In genomic region chr3:31178467-31178866, GRCh38 we compare ENCODE assay signal across 24 cellular contexts.
"Had no signal": no experiment of that assay in that cellular context is flagged by ENCODE, and none has a peak within 500 bp of the region (broad histone marks: within the 10 kb centered on the region; RNA-seq: fewer than 3 reads in every experiment).

No MANE protein-coding gene starts in this region.

- H3K9me3 ChIP-seq: esophagus muscularis mucosa, left lung, lower lobe of right lung, right atrium auricular region, upper lobe of right lung had no signal

- H3K27me3 Mint-ChIP-seq: activated CD8-positive, alpha-beta T cell treated with anti-CD3 and anti-CD28 coated beads for 36 hours; activated naive CD4-positive, alpha-beta T cell treated with anti-CD3 and anti-CD28 coated beads, Interleukin-2, amount 50 U/mL, for 24 hours; activated naive CD8-positive, alpha-beta T cell treated with anti-CD3 and anti-CD28 coated beads, Interleukin-2, amount 50 U/mL, for 24 hours; natural killer cell treated with Interleukin-12 subunit alpha and Interleukin-12 subunit beta and Interleukin-15 and Interleukin-18, amount 100 ng/mL, for 72 hours; stimulated activated naive CD8-positive, alpha-beta T cell treated with anti-CD3 and anti-CD28 coated beads, Interleukin-15, amount 100 ng/mL, for 72 hours had no signal

- H3K36me3 Mint-ChIP-seq: activated naive CD4-positive, alpha-beta T cell treated with anti-CD3 and anti-CD28 coated beads, Interleukin-2, amount 50 U/mL, for 24 hours; WTC11 had no signal

- ATAC-seq: activated CD8-positive, alpha-beta T cell treated with anti-CD3 and anti-CD28 coated beads for 36 hours; activated naive CD8-positive, alpha-beta T cell treated with anti-CD3 and anti-CD28 coated beads, Interleukin-2, amount 50 U/mL, for 24 hours; activated T-cell treated with anti-CD3 and anti-CD28 coated beads, Interleukin-2, amount 50 U/mL, for 4 hours; foreskin keratinocyte; heart right ventricle; left lung; lower lobe of right lung; stimulated activated naive CD8-positive, alpha-beta T cell treated with anti-CD3 and anti-CD28 coated beads, Interleukin-15, amount 100 ng/mL, for 72 hours; upper lobe of right lung; WTC11 had no signal

- DNase-seq: activated CD4-positive, alpha-beta T cell treated with anti-CD3 and anti-CD28 coated beads for 1 hour; activated CD4-positive, alpha-beta T cell treated with anti-CD3 and anti-CD28 coated beads, Interleukin-2, amount 50 U/mL, for 1 hour; activated CD8-positive, alpha-beta T cell treated with anti-CD3 and anti-CD28 coated beads for 36 hours; activated naive CD8-positive, alpha-beta T cell treated with anti-CD3 and anti-CD28 coated beads, Interleukin-2, amount 50 U/mL, for 24 hours; activated T-cell treated with anti-CD3 and anti-CD28 coated beads, Interleukin-2, amount 50 U/mL, for 4 hours; amygdala; caudate nucleus; cortex of kidney; foreskin keratinocyte; heart right ventricle; kidney glomerular epithelial cell; left lung; lower lobe of right lung; mesenchymal stem cell; stimulated activated CD4-positive, alpha-beta T cell treated with anti-CD3 and anti-CD28 coated beads, Interleukin-4, amount 100 ng/mL, for 1 hour; stimulated activated naive CD8-positive, alpha-beta T cell treated with anti-CD3 and anti-CD28 coated beads, Interleukin-15, amount 100 ng/mL, for 72 hours; substantia nigra; upper lobe of right lung had no signal

- H3K4me3 Mint-ChIP-seq: activated CD8-positive, alpha-beta T cell treated with anti-CD3 and anti-CD28 coated beads for 36 hours; activated naive CD4-positive, alpha-beta T cell treated with anti-CD3 and anti-CD28 coated beads, Interleukin-2, amount 50 U/mL, for 24 hours; activated naive CD8-positive, alpha-beta T cell treated with anti-CD3 and anti-CD28 coated beads, Interleukin-2, amount 50 U/mL, for 24 hours; activated T-cell treated with anti-CD3 and anti-CD28 coated beads, Interleukin-2, amount 50 U/mL, for 4 hours; natural killer cell treated with Interleukin-12 subunit alpha and Interleukin-12 subunit beta and Interleukin-15 and Interleukin-18, amount 100 ng/mL, for 72 hours; stimulated activated naive CD8-positive, alpha-beta T cell treated with anti-CD3 and anti-CD28 coated beads, Interleukin-15, amount 100 ng/mL, for 72 hours; WTC11 had no signal

- H3K27ac Mint-ChIP-seq: activated CD8-positive, alpha-beta T cell treated with anti-CD3 and anti-CD28 coated beads for 36 hours; activated naive CD4-positive, alpha-beta T cell treated with anti-CD3 and anti-CD28 coated beads, Interleukin-2, amount 50 U/mL, for 24 hours; activated naive CD8-positive, alpha-beta T cell treated with anti-CD3 and anti-CD28 coated beads, Interleukin-2, amount 50 U/mL, for 24 hours; activated T-helper 2 cell treated with anti-CD3 and anti-CD28 coated beads, Interferon-gamma antibody, Interleukin-2, Interleukin-4, amounts not matched to agents 10 μg/mL and 5 μg/mL and 100 μg/mL, durations not matched to agents 14 hours and 24 hours and 36 hours; stimulated activated naive CD8-positive, alpha-beta T cell treated with anti-CD3 and anti-CD28 coated beads, Interleukin-15, amount 100 ng/mL, for 72 hours; WTC11 had no signal
